ENCODE assay signal across 8 cellular contexts in the genomic region with DNA sequence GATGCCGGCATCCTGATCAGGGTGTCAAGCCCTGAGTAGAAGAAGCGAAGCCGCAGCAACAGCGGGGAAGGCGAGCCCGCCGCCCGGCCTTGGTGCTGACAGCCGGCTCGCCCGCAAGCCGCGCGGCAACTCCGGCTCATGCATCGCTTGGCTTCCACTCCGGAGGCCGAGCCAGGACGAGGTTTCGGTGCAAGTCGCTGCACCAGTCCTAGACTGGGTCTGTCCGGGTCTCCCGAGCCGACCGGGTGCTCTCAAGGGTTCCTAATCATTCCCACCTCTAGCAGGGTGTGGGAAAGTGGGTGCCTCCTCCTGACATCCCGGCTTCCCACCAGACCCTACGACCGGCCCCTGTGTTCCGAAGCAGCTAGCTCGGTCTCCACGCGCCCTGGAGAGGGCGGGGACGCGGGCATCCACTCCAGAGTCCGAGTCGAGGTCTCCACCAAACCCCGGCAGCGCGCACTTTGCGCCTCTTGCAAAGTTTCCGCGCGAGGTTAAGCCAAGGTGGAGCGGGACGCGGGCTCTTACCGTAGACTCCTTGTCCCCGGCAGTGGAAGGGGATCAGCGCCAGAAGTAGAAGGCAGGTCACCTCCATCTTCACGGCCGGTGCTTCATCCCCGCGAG. TPM values are rescaled to one million over a fixed set of nuclear protein-coding genes. Genes with fewer than 3 reads are reported as not detected.
DNase-seq lines count a peak whose midpoint lies in the region; ATAC-seq and TF ChIP-seq lines count a peak whose summit lies in the region.

No MANE protein-coding gene starts in this region.

- peaks cover 72% of the 10 kb centered on the region for H3K27me3 ChIP-seq in iPS DF 6.9 (ENCODE audit: control insufficient read depth, insufficient read depth, low read length)
- peaks cover 0 to 77% (median 50%) of the 10 kb centered on the region in 7 donors for H3K27me3 ChIP-seq in spleen (replicated peaks in 1 of 7)

- no peaks in the 10 kb centered on the region for H3K9me3 Mint-ChIP-seq in activated naive CD8-positive, alpha-beta T cell (ENCODE audit: low read depth)

- H3K27ac Mint-ChIP-seq in activated naive CD8-positive, alpha-beta T cell = no peak overlapping the region

- no peak for ATAC-seq in HG02610 (IDR thresholded peaks at IDR 0.05; ENCODE audit: unreplicated experiment)
- no peak for ATAC-seq in left lobe of liver

- peak overlapping the region; percentile 82 for H3K4me3 Mint-ChIP-seq in activated naive CD8-positive, alpha-beta T cell

- TF ChIP-seq POLR2A in spleen (IDR thresholded peaks at IDR 0.05) = no peak

- intact Hi-C loops in spleen (cut with DNase I; ENCODE audit: low total_unique reads) = no loop called here

- H3K27me3 Mint-ChIP-seq in activated naive CD8-positive, alpha-beta T cell = peaks cover 20% of the 10 kb centered on the region

- peak; percentile 55 for DNase-seq in ELR (ENCODE audit: low read depth)
- DNase-seq in NCI-H69 (lab: John Stamatoyannopoulos, UW) = peak; percentile 74
- no peak for DNase-seq in iPS DF 6.9 (ENCODE audit: low read depth, low spot score)
- peak; percentile 80 for DNase-seq in spleen
- no peak for DNase-seq in NCI-H1436 (lab: John Stamatoyannopoulos, UW)
- no peak for DNase-seq in left lobe of liver (ENCODE audit: low spot score)

- H3K9me3 ChIP-seq in iPS DF 6.9 (ENCODE audit: control insufficient read depth, insufficient read depth, low read length) (no peaks in the 10 kb centered on the region), spleen (no peaks in the 10 kb centered on the region)

- no peak overlapping the region for H3K27ac ChIP-seq in iPS DF 6.9 (ENCODE audit: low read length)
- peak overlapping the region in 1 of 8 donors; percentile 83 for H3K27ac ChIP-seq in spleen

- WGBS in iPS DF 6.9 (ENCODE audit: insufficient coverage, insufficient read length) = no CpG with 5 or more reads among the region's 54 CpGs
- WGBS in spleen, 5 donors = 0 to 2% (median 1%) methylated on average over 2 to 54 of the region's 54 CpGs

- peaks cover 18% of the 10 kb centered on the region for H3K4me1 Mint-ChIP-seq in activated naive CD8-positive, alpha-beta T cell (ENCODE audit: low read depth)

- H3K36me3 ChIP-seq in iPS DF 6.9 (ENCODE audit: control insufficient read depth, insufficient read depth, low read length) = no peaks in the 10 kb centered on the region
- no peaks in the 10 kb centered on the region for H3K36me3 ChIP-seq in spleen

- TF ChIP-seq CTCF in spleen (IDR thresholded peaks at IDR 0.05 in 8 of 11, conservative IDR thresholded peaks at IDR 0.05 in 3 of 11) = no peak

- H3K4me1 ChIP-seq in iPS DF 6.9 (ENCODE audit: control insufficient read depth, insufficient read depth, low read length) (peaks cover 2% of the 10 kb centered on the region; the same call in 1 of the 2 replicates), spleen (peaks cover 6 to 68% (median 46%) of the 10 kb centered on the region in 6 donors)

- H3K36me3 Mint-ChIP-seq in activated naive CD8-positive, alpha-beta T cell = no peaks in the 10 kb centered on the region

- H3K4me3 ChIP-seq in iPS DF 6.9 (ENCODE audit: low read length) (peak overlapping the region; percentile 35; the same call in 1 of the 2 replicates), spleen (peak overlapping the region; percentile 59 to 91 (median 69))

RNA-seq across cellular contexts. Expression of a gene that starts 1.4 kb away (rescaled TPM):
- total RNA-seq in spleen = 10 to 100 TPM in 6 of 7 donors, 1 to 10 TPM in 1; 1.7 to 33.8 (median 12.0) TPM
- polyA plus RNA-seq in spleen = 1 to 10 TPM in 2 of 3 donors, under 1 TPM in 1; 0.51 to 2.9 (median 2.4) TPM
- 0.40 TPM for total RNA-seq in left lobe of liver

Comparison
In these comparisons a context has a peak if more than half of its experiments do, and no peak if none do; other contexts are left out.
1. DNase-seq: peak in ELR (single experiment), NCI-H69 (single experiment) and spleen (single experiment); none in iPS DF 6.9 (single experiment), NCI-H1436 (single experiment) and left lobe of liver (single experiment).